In the genomic region with DNA sequence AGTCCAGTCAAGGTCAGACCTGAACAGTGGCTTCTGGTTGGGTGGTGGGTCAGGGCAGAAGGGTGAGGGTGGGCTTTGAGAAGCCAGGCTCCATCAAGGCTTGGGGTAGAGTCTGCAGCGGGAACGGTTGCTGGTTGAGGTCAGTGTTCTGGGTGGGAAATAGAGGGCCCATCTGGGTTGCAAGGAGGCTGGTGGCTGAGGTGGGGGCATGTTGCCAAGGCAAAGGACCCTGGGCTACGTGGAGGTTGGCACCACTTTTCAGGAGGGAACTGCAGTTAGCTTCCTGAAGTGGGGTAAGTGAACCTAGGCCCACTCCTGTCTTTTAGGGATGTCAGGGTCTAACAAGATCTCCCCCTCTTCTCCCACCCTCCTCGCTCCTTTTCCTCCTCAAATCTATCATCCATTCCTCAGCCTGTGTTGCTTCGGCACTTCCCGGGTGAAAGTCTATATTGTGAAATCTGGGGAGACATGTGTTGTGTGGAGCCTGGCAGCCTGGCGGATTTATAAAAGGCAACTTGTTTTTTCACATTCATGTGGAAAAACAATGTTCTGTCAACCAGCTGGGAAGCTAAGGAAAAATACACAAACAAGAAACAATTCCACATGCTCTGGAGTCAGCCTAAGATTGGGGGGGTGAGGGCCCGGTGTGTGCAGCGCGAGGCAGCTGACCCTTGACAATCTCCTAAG, we compare ENCODE assay signal across 1 cellular context.
A peak's percentile ranks its signal among the peaks of the same experiment; 100 is the strongest.
TF ChIP-seq lines count a peak whose summit lies in the region.

No MANE protein-coding gene starts in this region.

TF ChIP-seq in HepG2, 621 proteins besides CTCF, POLR2A, EP300 and RAD21 (continued from another document and continues in another):
- TF ChIP-seq CSRNP2 (CRISPR knock-in tag; conservative IDR thresholded peaks at IDR 0.05; ENCODE audit: low read depth) (no peak), IKZF4 (CRISPR knock-in tag; IDR thresholded peaks at IDR 0.05; ENCODE audit: borderline replicate concordance, low read depth, not compliant biosample characterization) (no peak), SCMH1 (CRISPR knock-in tag; IDR thresholded peaks at IDR 0.05; ENCODE audit: borderline replicate concordance) (no peak), FOXP1 (IDR thresholded peaks at IDR 0.05) (no peak), FOXP1 (CRISPR knock-in tag; IDR thresholded peaks at IDR 0.05) (peak; percentile 63), ARNTL (CRISPR knock-in tag; IDR thresholded peaks at IDR 0.05) (no peak), ZBTB7B (CRISPR knock-in tag; IDR thresholded peaks at IDR 0.05) (peak; percentile 24; the same call in 1 of the 2 replicates), BCL3 (CRISPR knock-in tag; IDR thresholded peaks at IDR 0.05) (no peak), ZNF335 (CRISPR knock-in tag; IDR thresholded peaks at IDR 0.05) (no peak), BHLHE40 (IDR thresholded peaks at IDR 0.05; ENCODE audit: low read length) (no peak), BORCS8-MEF2B (CRISPR knock-in tag; IDR thresholded peaks at IDR 0.05) (no peak), ZNF792 (CRISPR knock-in tag; IDR thresholded peaks at IDR 0.05) (no peak), ZBTB10 (CRISPR knock-in tag; IDR thresholded peaks at IDR 0.05; ENCODE audit: borderline replicate concordance) (peak; percentile 68; the same call in 1 of the 2 replicates), ZNF572 (CRISPR knock-in tag; IDR thresholded peaks at IDR 0.05) (no peak), NKX3-1 (CRISPR knock-in tag; IDR thresholded peaks at IDR 0.05) (no peak), SRF (IDR thresholded peaks at IDR 0.05; ENCODE audit: low read depth, low read length) (no peak), IRF2 (CRISPR knock-in tag; IDR thresholded peaks at IDR 0.05) (no peak), PCBP1 (IDR thresholded peaks at IDR 0.05; ENCODE audit: borderline replicate concordance, low read depth, low read length) (no peak), MXI1 (IDR thresholded peaks at IDR 0.05; ENCODE audit: borderline replicate concordance, low read depth, low read length) (peak; percentile 33; the same call in 1 of the 3 replicates), KAT2B (IDR thresholded peaks at IDR 0.05; ENCODE audit: borderline replicate concordance, low read depth, low read length) (no peak), ZNF253 (CRISPR knock-in tag; IDR thresholded peaks at IDR 0.05; ENCODE audit: borderline replicate concordance) (no peak), KAT8 (CRISPR knock-in tag; IDR thresholded peaks at IDR 0.05) (0 out of 2 replicates have a peak, but pooled peaks have one; percentile 10), ZMAT3 (CRISPR knock-in tag; conservative IDR thresholded peaks at IDR 0.05) (no peak), ETV6 (CRISPR knock-in tag; conservative IDR thresholded peaks at IDR 0.05) (no peak), CREB3 (CRISPR knock-in tag; IDR thresholded peaks at IDR 0.05) (no peak), ZFP37 (CRISPR knock-in tag; IDR thresholded peaks at IDR 0.05; ENCODE audit: borderline replicate concordance) (no peak), ZBTB46 (CRISPR knock-in tag; IDR thresholded peaks at IDR 0.05; ENCODE audit: borderline replicate concordance) (no peak), EED (CRISPR knock-in tag; IDR thresholded peaks at IDR 0.05) (no peak), HES4 (CRISPR knock-in tag; IDR thresholded peaks at IDR 0.05; ENCODE audit: borderline replicate concordance) (no peak), ATF7-NPFF (CRISPR knock-in tag; IDR thresholded peaks at IDR 0.05; ENCODE audit: low read depth) (no peak), ZKSCAN8 (CRISPR knock-in tag; IDR thresholded peaks at IDR 0.05; ENCODE audit: borderline replicate concordance) (no peak), ZIK1 (CRISPR knock-in tag; IDR thresholded peaks at IDR 0.05; ENCODE audit: borderline replicate concordance, low read depth) (no peak)
- TF ChIP-seq, protein P1, sequence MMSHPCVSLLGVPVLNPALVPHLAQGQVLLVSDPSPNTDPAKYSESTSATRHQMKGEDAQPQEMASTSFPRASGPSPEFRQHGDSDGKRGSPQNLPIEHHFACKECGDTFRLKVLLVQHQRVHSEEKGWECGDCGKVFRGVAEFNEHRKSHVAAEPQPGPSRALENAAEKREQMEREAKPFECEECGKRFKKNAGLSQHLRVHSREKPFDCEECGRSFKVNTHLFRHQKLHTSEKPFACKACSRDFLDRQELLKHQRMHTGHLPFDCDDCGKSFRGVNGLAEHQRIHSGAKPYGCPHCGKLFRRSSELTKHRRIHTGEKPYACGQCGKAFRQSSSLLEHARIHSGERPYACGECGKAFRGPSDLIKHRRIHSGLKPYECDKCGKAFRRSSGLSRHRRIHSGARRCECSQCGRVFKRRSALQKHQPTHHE (CRISPR knock-in tag; IDR thresholded peaks at IDR 0.05; ENCODE audit: borderline replicate concordance), result no peak
- TF ChIP-seq, protein P2, sequence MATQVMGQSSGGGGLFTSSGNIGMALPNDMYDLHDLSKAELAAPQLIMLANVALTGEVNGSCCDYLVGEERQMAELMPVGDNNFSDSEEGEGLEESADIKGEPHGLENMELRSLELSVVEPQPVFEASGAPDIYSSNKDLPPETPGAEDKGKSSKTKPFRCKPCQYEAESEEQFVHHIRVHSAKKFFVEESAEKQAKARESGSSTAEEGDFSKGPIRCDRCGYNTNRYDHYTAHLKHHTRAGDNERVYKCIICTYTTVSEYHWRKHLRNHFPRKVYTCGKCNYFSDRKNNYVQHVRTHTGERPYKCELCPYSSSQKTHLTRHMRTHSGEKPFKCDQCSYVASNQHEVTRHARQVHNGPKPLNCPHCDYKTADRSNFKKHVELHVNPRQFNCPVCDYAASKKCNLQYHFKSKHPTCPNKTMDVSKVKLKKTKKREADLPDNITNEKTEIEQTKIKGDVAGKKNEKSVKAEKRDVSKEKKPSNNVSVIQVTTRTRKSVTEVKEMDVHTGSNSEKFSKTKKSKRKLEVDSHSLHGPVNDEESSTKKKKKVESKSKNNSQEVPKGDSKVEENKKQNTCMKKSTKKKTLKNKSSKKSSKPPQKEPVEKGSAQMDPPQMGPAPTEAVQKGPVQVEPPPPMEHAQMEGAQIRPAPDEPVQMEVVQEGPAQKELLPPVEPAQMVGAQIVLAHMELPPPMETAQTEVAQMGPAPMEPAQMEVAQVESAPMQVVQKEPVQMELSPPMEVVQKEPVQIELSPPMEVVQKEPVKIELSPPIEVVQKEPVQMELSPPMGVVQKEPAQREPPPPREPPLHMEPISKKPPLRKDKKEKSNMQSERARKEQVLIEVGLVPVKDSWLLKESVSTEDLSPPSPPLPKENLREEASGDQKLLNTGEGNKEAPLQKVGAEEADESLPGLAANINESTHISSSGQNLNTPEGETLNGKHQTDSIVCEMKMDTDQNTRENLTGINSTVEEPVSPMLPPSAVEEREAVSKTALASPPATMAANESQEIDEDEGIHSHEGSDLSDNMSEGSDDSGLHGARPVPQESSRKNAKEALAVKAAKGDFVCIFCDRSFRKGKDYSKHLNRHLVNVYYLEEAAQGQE (IDR thresholded peaks at IDR 0.05; ENCODE audit: borderline replicate concordance in 1 of 2, low read depth in 1 of 2, low read length in 2 of 2), result no peak
- TF ChIP-seq, protein P3, sequence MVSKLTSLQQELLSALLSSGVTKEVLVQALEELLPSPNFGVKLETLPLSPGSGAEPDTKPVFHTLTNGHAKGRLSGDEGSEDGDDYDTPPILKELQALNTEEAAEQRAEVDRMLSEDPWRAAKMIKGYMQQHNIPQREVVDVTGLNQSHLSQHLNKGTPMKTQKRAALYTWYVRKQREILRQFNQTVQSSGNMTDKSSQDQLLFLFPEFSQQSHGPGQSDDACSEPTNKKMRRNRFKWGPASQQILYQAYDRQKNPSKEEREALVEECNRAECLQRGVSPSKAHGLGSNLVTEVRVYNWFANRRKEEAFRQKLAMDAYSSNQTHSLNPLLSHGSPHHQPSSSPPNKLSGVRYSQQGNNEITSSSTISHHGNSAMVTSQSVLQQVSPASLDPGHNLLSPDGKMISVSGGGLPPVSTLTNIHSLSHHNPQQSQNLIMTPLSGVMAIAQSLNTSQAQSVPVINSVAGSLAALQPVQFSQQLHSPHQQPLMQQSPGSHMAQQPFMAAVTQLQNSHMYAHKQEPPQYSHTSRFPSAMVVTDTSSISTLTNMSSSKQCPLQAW (CRISPR knock-in tag; IDR thresholded peaks at IDR 0.05), result peak; percentile 15; the same call in 1 of the 2 replicates
- TF ChIP-seq, protein P4, sequence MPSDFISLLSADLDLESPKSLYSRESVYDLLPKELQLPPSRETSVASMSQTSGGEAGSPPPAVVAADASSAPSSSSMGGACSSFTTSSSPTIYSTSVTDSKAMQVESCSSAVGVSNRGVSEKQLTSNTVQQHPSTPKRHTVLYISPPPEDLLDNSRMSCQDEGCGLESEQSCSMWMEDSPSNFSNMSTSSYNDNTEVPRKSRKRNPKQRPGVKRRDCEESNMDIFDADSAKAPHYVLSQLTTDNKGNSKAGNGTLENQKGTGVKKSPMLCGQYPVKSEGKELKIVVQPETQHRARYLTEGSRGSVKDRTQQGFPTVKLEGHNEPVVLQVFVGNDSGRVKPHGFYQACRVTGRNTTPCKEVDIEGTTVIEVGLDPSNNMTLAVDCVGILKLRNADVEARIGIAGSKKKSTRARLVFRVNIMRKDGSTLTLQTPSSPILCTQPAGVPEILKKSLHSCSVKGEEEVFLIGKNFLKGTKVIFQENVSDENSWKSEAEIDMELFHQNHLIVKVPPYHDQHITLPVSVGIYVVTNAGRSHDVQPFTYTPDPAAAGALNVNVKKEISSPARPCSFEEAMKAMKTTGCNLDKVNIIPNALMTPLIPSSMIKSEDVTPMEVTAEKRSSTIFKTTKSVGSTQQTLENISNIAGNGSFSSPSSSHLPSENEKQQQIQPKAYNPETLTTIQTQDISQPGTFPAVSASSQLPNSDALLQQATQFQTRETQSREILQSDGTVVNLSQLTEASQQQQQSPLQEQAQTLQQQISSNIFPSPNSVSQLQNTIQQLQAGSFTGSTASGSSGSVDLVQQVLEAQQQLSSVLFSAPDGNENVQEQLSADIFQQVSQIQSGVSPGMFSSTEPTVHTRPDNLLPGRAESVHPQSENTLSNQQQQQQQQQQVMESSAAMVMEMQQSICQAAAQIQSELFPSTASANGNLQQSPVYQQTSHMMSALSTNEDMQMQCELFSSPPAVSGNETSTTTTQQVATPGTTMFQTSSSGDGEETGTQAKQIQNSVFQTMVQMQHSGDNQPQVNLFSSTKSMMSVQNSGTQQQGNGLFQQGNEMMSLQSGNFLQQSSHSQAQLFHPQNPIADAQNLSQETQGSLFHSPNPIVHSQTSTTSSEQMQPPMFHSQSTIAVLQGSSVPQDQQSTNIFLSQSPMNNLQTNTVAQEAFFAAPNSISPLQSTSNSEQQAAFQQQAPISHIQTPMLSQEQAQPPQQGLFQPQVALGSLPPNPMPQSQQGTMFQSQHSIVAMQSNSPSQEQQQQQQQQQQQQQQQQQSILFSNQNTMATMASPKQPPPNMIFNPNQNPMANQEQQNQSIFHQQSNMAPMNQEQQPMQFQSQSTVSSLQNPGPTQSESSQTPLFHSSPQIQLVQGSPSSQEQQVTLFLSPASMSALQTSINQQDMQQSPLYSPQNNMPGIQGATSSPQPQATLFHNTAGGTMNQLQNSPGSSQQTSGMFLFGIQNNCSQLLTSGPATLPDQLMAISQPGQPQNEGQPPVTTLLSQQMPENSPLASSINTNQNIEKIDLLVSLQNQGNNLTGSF (CRISPR knock-in tag; IDR thresholded peaks at IDR 0.05), result no peak
